Comparison of ENCODE assay signal across 8 cellular contexts in genomic region chr5:59275537-59276276, GRCh38.
A peak's percentile ranks its signal among the peaks of the same experiment; 100 is the strongest.
DNase-seq lines count a peak whose midpoint lies in the region; ATAC-seq and TF ChIP-seq lines count a peak whose summit lies in the region.

No MANE protein-coding gene starts in this region.

- ATAC-seq in HG02763 (IDR thresholded peaks at IDR 0.05; ENCODE audit: unreplicated experiment): no peak

- peaks cover 40% of the 10 kb centered on the region for H3K4me1 Mint-ChIP-seq in mesothelial cell of epicardium

- no peaks in the 10 kb centered on the region for H3K27me3 Mint-ChIP-seq in mesothelial cell of epicardium (ENCODE audit: low read depth)

- peak in 1 of 2 donors; percentile 49 for TF ChIP-seq EP300 in tibial nerve (IDR thresholded peaks at IDR 0.05)

- peaks cover 0 to 17% (median 3%) of the 10 kb centered on the region in 4 donors for H3K4me1 ChIP-seq in tibial nerve

- DNase-seq in DMS 273 treated with DMSO at 0.1 percent for 48 hours (lab: John Stamatoyannopoulos, UW) (peak; percentile 65), OCI-M1 (lab: John Stamatoyannopoulos, UW) (peak; percentile 75), epithelial cell of prostate (ENCODE audit: low read depth, low spot score) (peak; percentile 49), mesothelial cell of epicardium (ENCODE audit: low spot score in 2 of 2, unreplicated experiment in 2 of 2) (no peak), tibial nerve (ENCODE audit: low spot score in 2 of 2) (peak in 1 of 2 donors; percentile 21), NCI-H1417 (lab: John Stamatoyannopoulos, UW) (no peak)
- no peak for DNase-seq in activated CD8-positive, alpha-beta memory T cell treated with anti-CD3 and anti-CD28 coated beads, Interleukin-2, amount 50 U/mL, for 4 hours

- peak overlapping the region; percentile 67 for H3K4me3 Mint-ChIP-seq in mesothelial cell of epicardium

- H3K27ac ChIP-seq in epithelial cell of prostate (peak overlapping the region; percentile 72), tibial nerve (peak overlapping the region; percentile 28 to 69 (median 61))

- peak overlapping the region; percentile 30 to 52 (median 45) for H3K4me3 ChIP-seq in tibial nerve

- TF ChIP-seq CTCF in mesothelial cell of epicardium (IDR thresholded peaks at IDR 0.05; ENCODE audit: unreplicated experiment) (no peak), tibial nerve (IDR thresholded peaks at IDR 0.05) (no peak)

- no peaks in the 10 kb centered on the region for H3K9me3 ChIP-seq in tibial nerve

- no peaks in the 10 kb centered on the region for H3K36me3 ChIP-seq in tibial nerve

- WGBS in tibial nerve, 2 donors: 1 to 6% methylated on average over 15 of the region's 15 CpGs

- TF ChIP-seq POLR2A in tibial nerve (IDR thresholded peaks at IDR 0.05): no peak

- no peaks in the 10 kb centered on the region for H3K27me3 ChIP-seq in tibial nerve

- no peaks in the 10 kb centered on the region for H3K36me3 Mint-ChIP-seq in mesothelial cell of epicardium

- H3K9me3 Mint-ChIP-seq in mesothelial cell of epicardium: no peaks in the 10 kb centered on the region

- peak overlapping the region; percentile 96 for H3K27ac Mint-ChIP-seq in mesothelial cell of epicardium

Comparison
In these comparisons a context has a peak if more than half of its experiments do, and no peak if none do; other contexts are left out.
1. DNase-seq: peak in DMS 273 treated with DMSO at 0.1 percent for 48 hours (single experiment), OCI-M1 (single experiment) and epithelial cell of prostate (single experiment); none in mesothelial cell of epicardium (0 of 2), activated CD8-positive, alpha-beta memory T cell treated with anti-CD3 and anti-CD28 coated beads, Interleukin-2, amount 50 U/mL, for 4 hours (single experiment) and NCI-H1417 (0 of 3).